ENCODE assay signal across 15 cellular contexts in genomic region chr4:53003959-53004358, GRCh38.
A peak's percentile ranks its signal among the peaks of the same experiment; 100 is the strongest.
DNase-seq lines count a peak whose midpoint lies in the region; TF ChIP-seq lines count a peak whose summit lies in the region.
"Had no signal": no experiment of that assay in that cellular context is flagged by ENCODE, and none has a peak within 500 bp of the region (broad histone marks: within the 10 kb centered on the region; RNA-seq: fewer than 3 reads in every experiment).

No MANE protein-coding gene starts in this region.

- no peak overlapping the region for H3K23ac ChIP-seq in mesenchymal stem cell (ENCODE audit: low read length in 2 of 2)

- H3K79me2 ChIP-seq in GM23248 (ENCODE audit: insufficient read depth): no peaks in the 10 kb centered on the region

- peaks cover 0 to 11% (median 0%) of the 10 kb centered on the region in 11 experiments; a peak in 3 of 22 replicates for H3K36me3 ChIP-seq in BLaER1 treated with 17β-estradiol and CSF1 and Interleukin-3, amounts not matched to agents 10 nM and 100 nM
- H3K36me3 ChIP-seq in GM23248 (ENCODE audit: low read depth) (no peaks in the 10 kb centered on the region), mesenchymal stem cell (ENCODE audit: control insufficient read depth in 1 of 2, insufficient read depth in 2 of 2, low read depth in 1 of 2, low read length in 2 of 2) (peaks cover 0 to 11% of the 10 kb centered on the region in 2 experiments), suprapubic skin (no peaks in the 10 kb centered on the region)

- H3K4me3 ChIP-seq in BLaER1 treated with 17β-estradiol and CSF1 and Interleukin-3, amounts not matched to agents 10 nM and 100 nM: no peak overlapping the region
- no peak overlapping the region for H3K4me3 ChIP-seq in GM23248
- H3K4me3 ChIP-seq in mesenchymal stem cell (ENCODE audit: insufficient read depth in 1 of 2, low read depth in 1 of 2, low read length in 2 of 2): no peak overlapping the region
- no peak overlapping the region for H3K4me3 ChIP-seq in suprapubic skin

- no peaks in the 10 kb centered on the region for H3K9me2 ChIP-seq in GM23248 (ENCODE audit: insufficient read depth)

- H2BK15ac ChIP-seq in mesenchymal stem cell (ENCODE audit: low read depth, poor library complexity, severe bottlenecking): no peak overlapping the region

- H2BK120ac ChIP-seq in mesenchymal stem cell (ENCODE audit: low read depth, low read length): no peak overlapping the region

- no peak overlapping the region for H3K18ac ChIP-seq in mesenchymal stem cell (ENCODE audit: low read depth in 1 of 2, low read length in 2 of 2)

- H3K27ac ChIP-seq in BLaER1 treated with 17β-estradiol and CSF1 and Interleukin-3, amounts not matched to agents 10 nM and 100 nM: no peak overlapping the region
- no peak overlapping the region for H3K27ac ChIP-seq in GM23248
- no peak overlapping the region for H3K27ac ChIP-seq in mesenchymal stem cell (ENCODE audit: low read length, poor library complexity, severe bottlenecking)
- no peak overlapping the region for H3K27ac ChIP-seq in suprapubic skin

- in situ Hi-C loops in GM23248 (cut with MboI): loop anchor here (25.0 kb wide), 3 partner anchors 358 to 908 kb away; partner anchors contain the start of gene SCFD2

- H3K4ac ChIP-seq in mesenchymal stem cell (ENCODE audit: low read depth in 1 of 2, low read length in 2 of 2): no peak overlapping the region

- H2AK5ac ChIP-seq in mesenchymal stem cell (ENCODE audit: low read length, severe bottlenecking): no peak overlapping the region

- no peaks in the 10 kb centered on the region for H3F3A ChIP-seq in GM23248 (ENCODE audit: insufficient read depth)

- no peaks in the 10 kb centered on the region for H3K27me3 ChIP-seq in BLaER1 treated with 17β-estradiol and CSF1 and Interleukin-3, amounts not matched to agents 10 nM and 100 nM
- H3K27me3 ChIP-seq in GM23248 (replicated peaks; ENCODE audit: insufficient read depth): no peaks in the 10 kb centered on the region
- H3K27me3 ChIP-seq in mesenchymal stem cell (ENCODE audit: control insufficient read depth in 1 of 2, insufficient read depth in 1 of 2, low read length in 2 of 2): no peaks in the 10 kb centered on the region
- no peaks in the 10 kb centered on the region for H3K27me3 ChIP-seq in suprapubic skin

- H2AFZ ChIP-seq in GM23248 (no peak overlapping the region), mesenchymal stem cell (ENCODE audit: low read depth, low read length) (no peak overlapping the region)

- H2BK5ac ChIP-seq in mesenchymal stem cell (ENCODE audit: low read depth, low read length, poor library complexity, severe bottlenecking): no peak overlapping the region

- H2BK12ac ChIP-seq in mesenchymal stem cell (ENCODE audit: low read length in 2 of 2): no peak overlapping the region

- peak overlapping the region in 9 of 11 experiments; percentile 18 to 61 (median 50); a peak in 14 of 22 replicates for H3K4me2 ChIP-seq in BLaER1 treated with 17β-estradiol and CSF1 and Interleukin-3, amounts not matched to agents 10 nM and 100 nM
- H3K4me2 ChIP-seq in GM23248 (ENCODE audit: unreplicated experiment) (no peak overlapping the region), mesenchymal stem cell (ENCODE audit: low read length, poor library complexity, severe bottlenecking) (no peak overlapping the region)

- H4K8ac ChIP-seq in mesenchymal stem cell (ENCODE audit: low read length): no peak overlapping the region

- no peak overlapping the region for H3K14ac ChIP-seq in mesenchymal stem cell (ENCODE audit: low read length in 2 of 2)

- peaks cover 14 to 25% (median 20%) of the 10 kb centered on the region in 10 experiments for H3K4me1 ChIP-seq in BLaER1 treated with 17β-estradiol and CSF1 and Interleukin-3, amounts not matched to agents 10 nM and 100 nM
- H3K4me1 ChIP-seq in GM23248 (ENCODE audit: insufficient read depth) (no peaks in the 10 kb centered on the region), mesenchymal stem cell (ENCODE audit: control insufficient read depth, insufficient read depth, low read depth, low read length) (no peaks in the 10 kb centered on the region), suprapubic skin (no peaks in the 10 kb centered on the region)

- DNase-seq in GM23248: peak; percentile 24
- DNase-seq in LHCN-M2 (ENCODE audit: low read depth): peak; percentile 53
- DNase-seq in mesenchymal stem cell: peak; percentile 42
- no peak for DNase-seq in pons (ENCODE audit: low spot score)
- DNase-seq in cerebellar cortex (ENCODE audit: low spot score): no peak
- no peak for DNase-seq in suprapubic skin (ENCODE audit: low spot score in 2 of 2)
- DNase-seq in nucleus accumbens (lab: John Stamatoyannopoulos, UW): no peak
- DNase-seq: C1 segment of cervical spinal cord, NCI-H1048, NCI-H1436 treated with DMSO at 0.1 percent for 48 hours, NCI-H2081 treated with DMSO at 0.1 percent for 48 hours, NCI-H510A treated with DMSO at 0.1 percent for 48 hours, NCI-H82, SW 1271 had no signal

- TF ChIP-seq POLR2A in suprapubic skin (IDR thresholded peaks at IDR 0.05): no peak

- H4K20me1 ChIP-seq in BLaER1 treated with 17β-estradiol and CSF1 and Interleukin-3, amounts not matched to agents 10 nM and 100 nM: no peaks in the 10 kb centered on the region
- H4K20me1 ChIP-seq in GM23248 (ENCODE audit: insufficient read depth): no peaks in the 10 kb centered on the region

- H3K9me3 ChIP-seq in BLaER1 treated with 17β-estradiol and CSF1 and Interleukin-3, amounts not matched to agents 10 nM and 100 nM (replicated peaks in 1 of 11): peaks cover 8 to 22% (median 17%) of the 10 kb centered on the region in 11 experiments; a peak in 20 of 22 replicates
- H3K9me3 ChIP-seq in GM23248 (ENCODE audit: low read depth) (no peaks in the 10 kb centered on the region), mesenchymal stem cell (ENCODE audit: control insufficient read depth, low read length) (no peaks in the 10 kb centered on the region), suprapubic skin (no peaks in the 10 kb centered on the region)

- H4K91ac ChIP-seq in mesenchymal stem cell (ENCODE audit: low read length): no peak overlapping the region

- TF ChIP-seq EP300 in suprapubic skin (IDR thresholded peaks at IDR 0.05): no peak

- H3K79me1 ChIP-seq in mesenchymal stem cell (replicated peaks; ENCODE audit: low read length, poor library complexity, severe bottlenecking): no peaks in the 10 kb centered on the region

- TF ChIP-seq CTCF in suprapubic skin (IDR thresholded peaks at IDR 0.05): no peak

- 81 to 83% methylated on average over 3 of the region's 3 CpGs for WGBS in GM23248 (ENCODE audit: low coverage in 1 of 2, low lambda C conversion rate in 2 of 2, missing lambda C conversion rate in 2 of 2), 2 experiments
- 85% methylated on average over 3 of the region's 3 CpGs for WGBS in mesenchymal stem cell
- WGBS in suprapubic skin: 91% methylated on average over 3 of the region's 3 CpGs

- H3K9ac ChIP-seq in BLaER1 treated with 17β-estradiol and CSF1 and Interleukin-3, amounts not matched to agents 10 nM and 100 nM: no peak overlapping the region
- H3K9ac ChIP-seq in GM23248 (no peak overlapping the region), mesenchymal stem cell (ENCODE audit: low read length) (no peak overlapping the region)

Comparison
In these comparisons a context has a peak if more than half of its experiments do, and no peak if none do; other contexts are left out.
1. H3K4me2 ChIP-seq: peak in BLaER1 treated with 17β-estradiol and CSF1 and Interleukin-3, amounts not matched to agents 10 nM and 100 nM (9 of 11); none in GM23248 (single experiment) and mesenchymal stem cell (single experiment).
2. DNase-seq: peak in GM23248 (single experiment), LHCN-M2 (single experiment) and mesenchymal stem cell (single experiment); none in pons (single experiment), cerebellar cortex (single experiment), suprapubic skin (0 of 2) and nucleus accumbens (0 of 56).